In genomic region chr3:125921712-125922111, GRCh38 we compare ENCODE assay signal across 9 cellular contexts. TPM values are rescaled to one million over a fixed set of nuclear protein-coding genes. Genes with fewer than 3 reads are reported as not detected.
A peak's percentile ranks its signal among the peaks of the same experiment; 100 is the strongest.
DNase-seq lines count a peak whose midpoint lies in the region; ATAC-seq and TF ChIP-seq lines count a peak whose summit lies in the region.
"Not testable (repeated sequence)": the region's sequence is repeated elsewhere in the genome, so short reads cannot be mapped to it uniquely, and the experiment has no call there.
"Had no signal": no experiment of that assay in that cellular context is flagged by ENCODE, and none has a peak within 500 bp of the region (broad histone marks: within the 10 kb centered on the region; RNA-seq: fewer than 3 reads in every experiment).

No MANE protein-coding gene starts in this region.

- H3K36me3 ChIP-seq in PC-9 (ENCODE audit: low read depth); vagina: not testable (repeated sequence)

- not testable (repeated sequence) for BruUV-seq in PC-9 (replicated peaks; lab: Mats Ljungman, UMichigan)

- 51% methylated on average over 5 of the region's 5 CpGs for WGBS in right cardiac atrium

- H2AFZ ChIP-seq in PC-9 = not testable (repeated sequence)

- intact Hi-C loops in PC-9 (cut with micrococcal nuclease; ENCODE audit: unreplicated experiment) = loop anchor here (2.0 to 5.0 kb wide), 3 partner anchors 276 to 781 kb away; partner anchors contain the start of gene CHCHD6
- intact Hi-C loops in right cardiac atrium (cut with DNase I); posterior vena cava (cut with DNase I); vagina (cut with DNase I): not testable (repeated sequence)

- TF ChIP-seq CTCF in PC-9 (conservative IDR thresholded peaks at IDR 0.05) (peak; percentile 75), cardiac fibroblast (IDR thresholded peaks at IDR 0.05; ENCODE audit: low read depth, low read length) (peak; percentile 46), vagina (IDR thresholded peaks at IDR 0.05) (peak in 2 of 3 experiments; percentile 42 to 43)

- not testable (repeated sequence) for H3K27ac ChIP-seq in PC-9; right cardiac atrium (ENCODE audit: low read length); vagina

- peaks cover 24% of the 10 kb centered on the region for H3K4me1 ChIP-seq in PC-9 (replicated peaks; ENCODE audit: insufficient read depth)
- H3K4me1 ChIP-seq in right cardiac atrium (ENCODE audit: control insufficient read depth, insufficient read depth, low read length); vagina: not testable (repeated sequence)

- not testable (repeated sequence) for H3K27ac Mint-ChIP-seq in activated CD8-positive, alpha-beta T cell treated with anti-CD3 and anti-CD28 coated beads, Interleukin-2, amount 10 ng/mL, durations not matched to agents 7 days and 5 days

- POLR2A ChIA-PET in PC-9 (lab: Charles Lee; ENCODE audit: unreplicated experiment); activated CD8-positive, alpha-beta T cell treated with anti-CD3 and anti-CD28 coated beads, Interleukin-2, amount 10 ng/mL, durations not matched to agents 7 days and 5 days (lab: Charles Lee): not testable (repeated sequence)

- CTCF ChIA-PET in PC-9 (lab: Charles Lee) = interaction anchor here (0.6 kb wide), 1 partner anchor 366 kb away, joined by 6 read pairs; no protein-coding TSS in a partner anchor
- CTCF ChIA-PET in activated CD8-positive, alpha-beta T cell treated with anti-CD3 and anti-CD28 coated beads, Interleukin-2, amount 10 ng/mL, durations not matched to agents 7 days and 5 days (lab: Charles Lee) = not testable (repeated sequence)

- H3K4me1 Mint-ChIP-seq in activated CD8-positive, alpha-beta T cell treated with anti-CD3 and anti-CD28 coated beads, Interleukin-2, amount 10 ng/mL, durations not matched to agents 7 days and 5 days (ENCODE audit: low read depth) = peaks cover 14% of the 10 kb centered on the region

- H3K36me3 Mint-ChIP-seq in activated CD8-positive, alpha-beta T cell treated with anti-CD3 and anti-CD28 coated beads, Interleukin-2, amount 10 ng/mL, durations not matched to agents 7 days and 5 days (ENCODE audit: low read depth) = not testable (repeated sequence)

- not testable (repeated sequence) for H3K9me3 Mint-ChIP-seq in activated CD8-positive, alpha-beta T cell treated with anti-CD3 and anti-CD28 coated beads, Interleukin-2, amount 10 ng/mL, durations not matched to agents 7 days and 5 days (ENCODE audit: insufficient read depth)

- H3K4me2 ChIP-seq in PC-9 = not testable (repeated sequence)

- H3K27me3 Mint-ChIP-seq in activated CD8-positive, alpha-beta T cell treated with anti-CD3 and anti-CD28 coated beads, Interleukin-2, amount 10 ng/mL, durations not matched to agents 7 days and 5 days (ENCODE audit: low read depth) = not testable (repeated sequence)

- H3K9me2 ChIP-seq in PC-9 (ENCODE audit: insufficient read depth) = not testable (repeated sequence)

- not testable (repeated sequence) for H3K79me2 ChIP-seq in PC-9 (ENCODE audit: low read depth)

- not testable (repeated sequence) for TF ChIP-seq POLR2A in vagina (IDR thresholded peaks at IDR 0.05)

- peak; percentile 59 for DNase-seq in EH (ENCODE audit: low read depth)
- peak; percentile 14 for DNase-seq in LoVo (ENCODE audit: low spot score)
- DNase-seq in PC-9 = peak in 1 of 2 experiments; percentile 77
- peak; percentile 62 for DNase-seq in activated CD8-positive, alpha-beta T cell treated with anti-CD3 and anti-CD28 coated beads, Interleukin-2, amount 10 ng/mL, durations not matched to agents 7 days and 5 days
- peak; percentile 55 to 72 for DNase-seq in cardiac fibroblast (ENCODE audit: low read depth in 2 of 2)
- DNase-seq in right cardiac atrium = peak; percentile 50 to 79 (median 79)
- peak; percentile 77 for DNase-seq in posterior vena cava (ENCODE audit: low spot score)
- DNase-seq in vagina (ENCODE audit: extremely low spot score in 2 of 2) = not testable (repeated sequence)

- H3K9me3 ChIP-seq in PC-9 (ENCODE audit: insufficient read depth, low read depth); right cardiac atrium (ENCODE audit: control insufficient read depth, low read length); vagina: not testable (repeated sequence)

- H3K27me3 ChIP-seq in PC-9 (ENCODE audit: insufficient read depth, low read depth); right cardiac atrium (ENCODE audit: control insufficient read depth, insufficient read depth); vagina: not testable (repeated sequence)

- not testable (repeated sequence) for H3K4me3 ChIP-seq in PC-9; cardiac fibroblast (replicated peaks in 1 of 2; ENCODE audit: low read depth in 2 of 2, low read length in 2 of 2); right cardiac atrium (ENCODE audit: low read length); vagina

- ATAC-seq in activated CD8-positive, alpha-beta T cell treated with anti-CD3 and anti-CD28 coated beads, Interleukin-2, amount 10 ng/mL, durations not matched to agents 7 days and 5 days; right cardiac atrium: not testable (repeated sequence)

- H4K20me1 ChIP-seq in PC-9 (ENCODE audit: insufficient read depth) = not testable (repeated sequence)

- not testable (repeated sequence) for H3K4me3 Mint-ChIP-seq in activated CD8-positive, alpha-beta T cell treated with anti-CD3 and anti-CD28 coated beads, Interleukin-2, amount 10 ng/mL, durations not matched to agents 7 days and 5 days

- H3F3A ChIP-seq in PC-9 (ENCODE audit: insufficient read depth, low read depth) = peaks cover 13% of the 10 kb centered on the region; the same call in 1 of the 2 replicates

RNA-seq across cellular contexts. Expression of gene ROPN1B, which starts 47.3 kb away (rescaled TPM):
- total RNA-seq in PC-9 (2021) (0.50 and 0.85 TPM in 2 replicates), right cardiac atrium (1 to 10 TPM; 2.0 to 4.8 (median 3.6) TPM), posterior vena cava (not detected), vagina (not detected)
- not detected for total RNA-seq in activated CD8-positive, alpha-beta T cell treated with anti-CD3 and anti-CD28 coated beads, Interleukin-2, amount 10 ng/mL, durations not matched to agents 7 days and 5 days
- polyA plus RNA-seq in right cardiac atrium = 4.5 TPM
- total RNA-seq: T-helper 1 cell treated with Interleukin-12 subunit alpha and Interleukin-12 subunit beta and Interleukin-4 antibody, amounts not matched to agents 30 ng/mL and 1 ng/mL, for 36 hours had no signal
